ENCODE assay signal across 16 cellular contexts in genomic region chr5:145360936-145361335, GRCh38.
DNase-seq lines count a peak whose midpoint lies in the region; TF ChIP-seq lines count a peak whose summit lies in the region.
"Had no signal": no experiment of that assay in that cellular context is flagged by ENCODE, and none has a peak within 500 bp of the region (broad histone marks: within the 10 kb centered on the region; RNA-seq: fewer than 3 reads in every experiment).

No MANE protein-coding gene starts in this region.

- TF ChIP-seq EP300 in SK-N-SH (IDR thresholded peaks at IDR 0.05; ENCODE audit: borderline replicate concordance in 1 of 2, low read depth in 1 of 2, low read length in 1 of 2) (no peak), ovary (IDR thresholded peaks at IDR 0.05) (no peak)

- peaks cover 28% of the 10 kb centered on the region for H3K4me1 Mint-ChIP-seq in osteocyte (ENCODE audit: unreplicated experiment)

- H3K27me3 ChIP-seq in SK-N-SH (ENCODE audit: insufficient read depth) = no peaks in the 10 kb centered on the region
- no peaks in the 10 kb centered on the region for H3K27me3 ChIP-seq in ovary
- no peaks in the 10 kb centered on the region for H3K27me3 ChIP-seq in HAP-1 (ENCODE audit: low read depth)

- DNase-seq in ELR (ENCODE audit: low read depth) (peak; percentile 22), SK-N-SH (no peak), fibroblast of gingiva (ENCODE audit: low read depth) (peak; percentile 18), osteocyte (ENCODE audit: extremely low spot score, unreplicated experiment) (no peak), ovary (no peak), NCI-H1930 (lab: John Stamatoyannopoulos, UW) (no peak), HAP-1 (ENCODE audit: low spot score in 2 of 2) (no peak)
- DNase-seq in activated CD4-positive, alpha-beta T cell treated with anti-CD3 and anti-CD28 coated beads for 4 hours = no peak
- DNase-seq: ACHN; CD8-positive, alpha-beta T cell; H7; NCI-H1436 treated with DMSO at 0.1 percent for 48 hours; NCI-H446 treated with DMSO at 0.1 percent for 48 hours; NCI-H748 treated with DMSO at 0.1 percent for 48 hours; PC-3 had no signal

- CTCF ChIA-PET in SK-N-SH (lab: Yijun Ruan, JAX) = interaction anchor here (1.1 kb wide), 1 partner anchor 14 kb away, joined by 3 read pairs; no protein-coding TSS in a partner anchor

- TF ChIP-seq RAD21 in SK-N-SH (IDR thresholded peaks at IDR 0.05; ENCODE audit: low read length) = no peak

- H4K20me1 ChIP-seq in SK-N-SH (ENCODE audit: insufficient read depth) = no peaks in the 10 kb centered on the region

- no peak overlapping the region for H3K9ac ChIP-seq in SK-N-SH

- H3K4me1 ChIP-seq in SK-N-SH (ENCODE audit: control insufficient read depth in 1 of 2, insufficient read depth in 2 of 2, low read depth in 1 of 2, low read length in 1 of 2) (peaks cover 0 to 15% of the 10 kb centered on the region in 2 experiments; a peak in 2 of 4 replicates), ovary (ENCODE audit: insufficient read depth) (peaks cover 1% of the 10 kb centered on the region), HAP-1 (no peaks in the 10 kb centered on the region)

- no peaks in the 10 kb centered on the region for H3K9me2 ChIP-seq in SK-N-SH

- in situ Hi-C loops in HAP-1 (cut with MboI; ENCODE audit: low sequenced_read_pairs) = no loop called here

- H3K9me3 ChIP-seq in SK-N-SH (no peaks in the 10 kb centered on the region; the same call in 1 of the 2 replicates), ovary (peaks cover 0 to 3% of the 10 kb centered on the region in 2 donors), HAP-1 (no peaks in the 10 kb centered on the region)

- no peak for TF ChIP-seq POLR2A in ovary (IDR thresholded peaks at IDR 0.05)

- no peak overlapping the region for H3K4me3 ChIP-seq in SK-N-SH (ENCODE audit: low read depth in 2 of 2, low read length in 1 of 2)
- no peak overlapping the region for H3K4me3 ChIP-seq in ovary
- H3K4me3 ChIP-seq in HAP-1 = no peak overlapping the region
- H3K4me3 ChIP-seq: SK-N-MC had no signal

- H3K4me3 Mint-ChIP-seq in osteocyte (ENCODE audit: unreplicated experiment) = no peak overlapping the region
- H3K4me3 Mint-ChIP-seq: CD8-positive, alpha-beta T cell had no signal

- H3F3A ChIP-seq in SK-N-SH (replicated peaks; ENCODE audit: insufficient read depth) = peaks cover 7% of the 10 kb centered on the region

- H3K79me2 ChIP-seq in SK-N-SH (ENCODE audit: insufficient read depth) = no peaks in the 10 kb centered on the region

- H3K27ac Mint-ChIP-seq in osteocyte (ENCODE audit: unreplicated experiment) = peak overlapping the region; percentile 37
- H3K27ac Mint-ChIP-seq: CD8-positive, alpha-beta T cell had no signal

- H3K27ac ChIP-seq in SK-N-SH (ENCODE audit: low read depth in 2 of 2, low read length in 1 of 2) = peak overlapping the region in 1 of 2 experiments; percentile 14; a peak in 1 of 4 replicates
- H3K27ac ChIP-seq in ovary = no peak overlapping the region
- H3K27ac ChIP-seq: SK-N-MC had no signal

- intact Hi-C loops in ovary (cut with DNase I) = no loop called here

- POLR2A ChIA-PET in SK-N-SH (lab: Yijun Ruan, JAX) = no interaction called here

- no peak overlapping the region for H2AFZ ChIP-seq in SK-N-SH (ENCODE audit: low read depth)

- no peaks in the 10 kb centered on the region for H3K27me3 Mint-ChIP-seq in osteocyte (ENCODE audit: unreplicated experiment)

- H3K36me3 ChIP-seq in SK-N-SH (replicated peaks in 1 of 2; ENCODE audit: control insufficient read depth in 1 of 2, insufficient read depth in 2 of 2, low read length in 1 of 2) (no peaks in the 10 kb centered on the region), ovary (no peaks in the 10 kb centered on the region), HAP-1 (replicated peaks) (no peaks in the 10 kb centered on the region)

- TF ChIP-seq CTCF in SK-N-SH (IDR thresholded peaks at IDR 0.05) (no peak), osteocyte (IDR thresholded peaks at IDR 0.05) (no peak), ovary (IDR thresholded peaks at IDR 0.05) (no peak)

- H3K36me3 Mint-ChIP-seq in osteocyte (ENCODE audit: unreplicated experiment) = no peaks in the 10 kb centered on the region
- H3K36me3 Mint-ChIP-seq: CD8-positive, alpha-beta T cell had no signal

- 0 out of 2 replicates have a peak overlapping the region, but pooled peaks have one; percentile 11 for H3K4me2 ChIP-seq in SK-N-SH

- H3K9me3 Mint-ChIP-seq in osteocyte (ENCODE audit: unreplicated experiment) = peaks cover 13% of the 10 kb centered on the region

TF ChIP-seq in SK-N-SH, 30 proteins besides CTCF, POLR2A, EP300 and RAD21:
- TF ChIP-seq TAF1 (IDR thresholded peaks at IDR 0.05; ENCODE audit: borderline replicate concordance, low read depth, low read length) (no peak), TEAD4 (IDR thresholded peaks at IDR 0.05; ENCODE audit: borderline replicate concordance, insufficient read depth) (no peak), MEF2A (IDR thresholded peaks at IDR 0.05; ENCODE audit: borderline replicate concordance, low read depth) (0 out of 2 replicates have a peak, but pooled peaks have one; percentile 16)

Comparison
In these comparisons a context has a peak if more than half of its experiments do, and no peak if none do; other contexts are left out.
1. DNase-seq: peak in ELR (single experiment) and fibroblast of gingiva (single experiment); none in SK-N-SH (single experiment), osteocyte (single experiment), activated CD4-positive, alpha-beta T cell treated with anti-CD3 and anti-CD28 coated beads for 4 hours (0 of 2), ovary (0 of 5), NCI-H1930 (0 of 2) and HAP-1 (0 of 2).